Comparison of ENCODE assay signal across 9 cellular contexts in genomic region chr11:65574963-65575567, GRCh38. TPM values are rescaled to one million over a fixed set of nuclear protein-coding genes. Genes with fewer than 3 reads are reported as not detected.
DNase-seq lines count a peak whose midpoint lies in the region; ATAC-seq and TF ChIP-seq lines count a peak whose summit lies in the region.
"Had no signal": no experiment of that assay in that cellular context is flagged by ENCODE, and none has a peak within 500 bp of the region (broad histone marks: within the 10 kb centered on the region; RNA-seq: fewer than 3 reads in every experiment).

No MANE protein-coding gene starts in this region.

- H2AFZ ChIP-seq in DND-41 (ENCODE audit: low read depth, low read length) = no peak overlapping the region

- H3K9ac ChIP-seq in DND-41 (ENCODE audit: low read depth, low read length) = peak overlapping the region; percentile 92

- intact Hi-C loops in MCF 10A (cut with micrococcal nuclease) (loop anchor here (1.0 kb wide), 1 partner anchor 13 kb away; no protein-coding TSS in a partner anchor), uterus (cut with DNase I; ENCODE audit: low total_unique reads) (no loop called here)

- DNase-seq in DND-41 (no peak), NAMALWA (ENCODE audit: low spot score) (peak; percentile 75), MCF 10A (ENCODE audit: unreplicated experiment) (peak; percentile 64), lung (ENCODE audit: low spot score) (no peak), uterus (no peak), SIG-M5 treated with dmso at 0.1 percent for 504 hours (lab: John Stamatoyannopoulos, UW; ENCODE audit: unreplicated experiment) (no peak), NCI-H2029 (lab: John Stamatoyannopoulos, UW) (no peak), SKM-1 (lab: John Stamatoyannopoulos, UW; ENCODE audit: unreplicated experiment) (no peak)

- H3K9me3 Mint-ChIP-seq in MCF 10A (ENCODE audit: unreplicated experiment) = no peaks in the 10 kb centered on the region

- H3K4me3 ChIP-seq in DND-41 (ENCODE audit: low read depth in 1 of 2, low read length in 2 of 2) (peak overlapping the region; percentile 13 to 84; a peak in 3 of 4 replicates), lung (peak overlapping the region; percentile 42), uterus (peak overlapping the region; percentile 56 to 70)

- H3K4me1 ChIP-seq in DND-41 (ENCODE audit: insufficient read depth, low read length) (peaks cover 67% of the 10 kb centered on the region), lung (ENCODE audit: control insufficient read depth in 2 of 2, insufficient read depth in 2 of 2, low read length in 2 of 2) (peaks cover 5 to 29% of the 10 kb centered on the region in 2 donors), uterus (peaks cover 12 to 43% of the 10 kb centered on the region in 2 donors)

- H3K4me1 Mint-ChIP-seq in MCF 10A (ENCODE audit: insufficient read depth, unreplicated experiment) = peaks cover 40% of the 10 kb centered on the region

- peak overlapping the region; percentile 97 for H3K4me3 Mint-ChIP-seq in MCF 10A (ENCODE audit: unreplicated experiment)

- no peaks in the 10 kb centered on the region for H3K27me3 Mint-ChIP-seq in MCF 10A (ENCODE audit: insufficient read depth, unreplicated experiment)

- peak overlapping the region; percentile 16 for H3K27ac Mint-ChIP-seq in MCF 10A (ENCODE audit: low read depth, unreplicated experiment)

- no peaks in the 10 kb centered on the region for H3K27me3 ChIP-seq in DND-41 (ENCODE audit: insufficient read depth, low read length, poor library complexity)
- H3K27me3 ChIP-seq in lung (ENCODE audit: control insufficient read depth, insufficient read depth) = no peaks in the 10 kb centered on the region
- no peaks in the 10 kb centered on the region for H3K27me3 ChIP-seq in uterus

- H3K79me2 ChIP-seq in DND-41 (ENCODE audit: insufficient read depth, low read length) = peaks cover 52% of the 10 kb centered on the region

- TF ChIP-seq POLR2A in uterus (IDR thresholded peaks at IDR 0.05) = no peak

- peak overlapping the region; percentile 98 for H3K4me2 ChIP-seq in DND-41 (ENCODE audit: insufficient read depth, low read length)

- no TSS peak for BruUV-seq in MCF 10A (replicated peaks; lab: Mats Ljungman, UMichigan)

- H3K27ac ChIP-seq in DND-41 (ENCODE audit: low read length) = peak overlapping the region; percentile 87
- peak overlapping the region; percentile 58 to 92 for H3K27ac ChIP-seq in lung (ENCODE audit: low read depth in 1 of 2, low read length in 1 of 2)
- H3K27ac ChIP-seq in uterus = peak overlapping the region; percentile 84 to 92

- H3K36me3 Mint-ChIP-seq in MCF 10A (ENCODE audit: insufficient read depth, unreplicated experiment) = peaks cover 51% of the 10 kb centered on the region

- H3K36me3 ChIP-seq in DND-41 (ENCODE audit: insufficient read depth, low read length) (peaks cover 31% of the 10 kb centered on the region), lung (ENCODE audit: control insufficient read depth in 2 of 2, insufficient read depth in 2 of 2, low read length in 2 of 2) (peaks cover 0 to 14% of the 10 kb centered on the region in 2 donors), uterus (no peaks in the 10 kb centered on the region)

- no peak for ATAC-seq in DND-41 (ENCODE audit: insufficient read depth, low read depth)
- no peak for ATAC-seq in lung (ENCODE audit: insufficient read depth, low FRiP score)

- H3K9me3 ChIP-seq in DND-41 (ENCODE audit: insufficient read depth, low read length, severe bottlenecking) = no peaks in the 10 kb centered on the region
- H3K9me3 ChIP-seq in lung (ENCODE audit: control insufficient read depth in 2 of 2, insufficient read depth in 1 of 2, low read length in 1 of 2) = peaks cover 0 to 2% of the 10 kb centered on the region in 2 donors
- no peaks in the 10 kb centered on the region for H3K9me3 ChIP-seq in uterus

- CTCF ChIA-PET in MCF 10A (lab: Yijun Ruan, JAX) = interaction anchor here (0.6 to 1.0 kb wide), 6 partner anchors 19 to 371 kb away, joined by 3 read pairs; no protein-coding TSS in a partner anchor

- WGBS in lung, 2 donors = 14 to 22% methylated on average over 19 of the region's 19 CpGs

- POLR2A ChIA-PET in MCF 10A (lab: Yijun Ruan, JAX) = interaction anchor here (0.8 to 3.7 kb wide), 14 partner anchors 12 to 242 kb away, joined by 3 to 60 read pairs (median 6); partner anchors contain the start of genes FRMD8, KCNK7, LTBP3 and MAP3K11

- peaks cover 44% of the 10 kb centered on the region for H4K20me1 ChIP-seq in DND-41 (ENCODE audit: insufficient read depth, low read length)

- TF ChIP-seq CTCF in DND-41 (IDR thresholded peaks at IDR 0.05; ENCODE audit: borderline replicate concordance, extremely low read depth, low read length, poor library complexity, severe bottlenecking) (no peak), MCF 10A (IDR thresholded peaks at IDR 0.05; ENCODE audit: unreplicated experiment) (no peak), lung (IDR thresholded peaks at IDR 0.05; ENCODE audit: control extremely low read depth, extremely low read depth) (no peak), uterus (IDR thresholded peaks at IDR 0.05) (no peak)

RNA-seq across cellular contexts. Expression of gene EHBP1L1, which starts 0.8 kb away (rescaled TPM):
- total RNA-seq in MCF 10A (2022) (31.3 and 40.6 TPM in 2 replicates), lung (100 to 1,000 TPM in 1 of 2 donors, 10 to 100 TPM in 1; 58.3 to 154 TPM), uterus (100 to 1,000 TPM in 1 of 4 donors, 10 to 100 TPM in 3; 44.2 to 159 (median 69.5) TPM)
- polyA plus RNA-seq in lung = 100 to 1,000 TPM in 1 of 2 donors, 10 to 100 TPM in 1; 49.8 to 125 TPM

RNA-seq across cellular contexts. Expression of gene FAM89B, which starts 2.7 kb away (rescaled TPM):
- total RNA-seq in MCF 10A (2022) (16.7 and 21.6 TPM in 2 replicates), lung (10 to 100 TPM; 20.6 to 53.5 TPM), uterus (10 to 100 TPM; 13.9 to 83.0 (median 40.8) TPM)
- 10 to 100 TPM; 44.4 TPM for polyA plus RNA-seq in lung

RNA-seq across cellular contexts. Expression of gene ZNRD2, which starts 4.8 kb away (rescaled TPM):
- total RNA-seq in MCF 10A (2022) = 65.4 and 68.5 TPM in 2 replicates
- 10 to 100 TPM; 22.0 to 35.9 TPM for total RNA-seq in lung
- polyA plus RNA-seq in lung = 10 to 100 TPM; 65.6 to 81.5 TPM
- 10 to 100 TPM; 12.3 to 42.6 (median 31.6) TPM for total RNA-seq in uterus

RNA-seq across cellular contexts. Expression of gene LTBP3, which starts 16.9 kb away (rescaled TPM):
- total RNA-seq in MCF 10A (2022) (10.6 and 11.0 TPM in 2 replicates), lung (100 to 1,000 TPM; 100 to 111 TPM), uterus (100 to 1,000 TPM; 131 to 240 (median 217) TPM)
- polyA plus RNA-seq in lung = 10 to 100 TPM; 39.1 to 46.6 TPM

RNA-seq across cellular contexts. Expression of gene KCNK7, which starts 20.5 kb away (rescaled TPM):
- total RNA-seq in MCF 10A (2022) = 0.25 TPM in 1 of 2 replicates, not detected in the other
- 1 to 10 TPM in 1 of 2 donors, under 1 TPM in 1; 0.46 to 1.1 TPM for total RNA-seq in lung
- polyA plus RNA-seq in lung = 1 to 10 TPM; 1.5 to 2.8 TPM
- total RNA-seq in uterus = 1 to 10 TPM in 1 of 4 donors, under 1 TPM in 1, not detected in 2; 0.26 to 5.8 TPM
- total RNA-seq: SK-MEL-5 had no signal

Comparison
In these comparisons a context has a peak if more than half of its experiments do, and no peak if none do; other contexts are left out.
1. DNase-seq: peak in NAMALWA (single experiment) and MCF 10A (single experiment); none in DND-41 (single experiment), lung (single experiment), uterus (0 of 2), SIG-M5 treated with dmso at 0.1 percent for 504 hours (single experiment), NCI-H2029 (single experiment) and SKM-1 (single experiment).
2. Peak in every context shown above with its lines, with median percentiles within 50 percentile points of each other: H3K27ac ChIP-seq and H3K4me3 ChIP-seq.